12 cellular contexts compared by ENCODE assay signal in the genomic region with DNA sequence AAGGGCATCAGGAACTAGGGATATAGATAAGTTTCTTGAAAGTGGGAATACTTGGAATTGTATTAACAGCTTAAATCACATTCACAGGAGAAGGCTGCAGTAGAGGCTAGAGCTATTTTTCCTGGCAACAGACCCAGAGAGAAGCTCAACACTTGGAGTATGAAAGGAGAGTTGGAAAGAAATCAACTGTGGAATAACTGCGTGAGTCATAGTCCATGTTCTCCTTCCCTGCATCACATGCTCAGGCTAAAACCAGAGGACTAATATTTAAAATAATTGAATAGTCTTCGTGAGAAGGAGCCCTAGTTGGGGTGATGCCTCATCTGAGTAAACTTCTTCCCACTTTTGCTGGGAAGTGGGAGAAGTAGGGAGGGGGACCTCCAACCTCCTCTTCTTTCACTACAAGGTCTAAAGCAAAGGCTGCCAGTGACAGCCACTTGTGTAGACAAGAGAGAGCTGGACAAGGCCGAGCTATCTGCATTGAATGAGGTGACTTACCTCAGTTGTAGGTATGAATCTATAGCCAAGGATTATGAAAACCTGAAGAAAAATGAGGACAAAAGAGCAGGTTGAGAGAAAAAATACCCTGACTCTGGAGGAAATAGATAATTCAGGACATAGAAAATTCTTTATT. TPM values are rescaled to one million over a fixed set of nuclear protein-coding genes. Genes with fewer than 3 reads are reported as not detected.
DNase-seq lines count a peak whose midpoint lies in the region; ATAC-seq and TF ChIP-seq lines count a peak whose summit lies in the region.
"Had no signal": no experiment of that assay in that cellular context is flagged by ENCODE, and none has a peak within 500 bp of the region (broad histone marks: within the 10 kb centered on the region; RNA-seq: fewer than 3 reads in every experiment).

No MANE protein-coding gene starts in this region.

- intact Hi-C loops in IMR-90 (cut with micrococcal nuclease): no loop called here
- intact Hi-C loops in colonic mucosa (cut with DNase I): no loop called here
- intact Hi-C loops in spleen (cut with DNase I; ENCODE audit: low total_unique reads): no loop called here

- no TSS peak for BruUV-seq in IMR-90 (replicated peaks; lab: Mats Ljungman, UMichigan)

- H3K4me3 ChIP-seq in IMR-90 (ENCODE audit: insufficient read depth, low read depth, low read length) (no peak overlapping the region), colonic mucosa (no peak overlapping the region), thoracic aorta (no peak overlapping the region), spleen (no peak overlapping the region)

- H3K27me3 Mint-ChIP-seq in mesothelial cell of epicardium (ENCODE audit: low read depth): no peaks in the 10 kb centered on the region

- dilution Hi-C loops in IMR-90 (cut with HindIII; ENCODE audit: low sequenced_read_pairs, unreplicated experiment): no loop called here

- POLR2A ChIA-PET in IMR-90 (lab: Charles Lee; ENCODE audit: unreplicated experiment): no interaction called here

- no peaks in the 10 kb centered on the region for H3K36me3 ChIP-seq in IMR-90 (ENCODE audit: control insufficient read depth, insufficient read depth, low read length)
- no peaks in the 10 kb centered on the region for H3K36me3 ChIP-seq in colonic mucosa
- H3K36me3 ChIP-seq in thoracic aorta: no peaks in the 10 kb centered on the region
- H3K36me3 ChIP-seq in spleen: no peaks in the 10 kb centered on the region

- peak overlapping the region; percentile 55 for H3K4ac ChIP-seq in IMR-90 (ENCODE audit: low read depth, low read length)

- H3K18ac ChIP-seq in IMR-90 (ENCODE audit: low read depth, low read length): peak overlapping the region; percentile 70; the same call in 1 of the 2 replicates

- no peak overlapping the region for H3K9ac ChIP-seq in IMR-90 (ENCODE audit: low read depth, low read length)
- H3K9ac ChIP-seq in colonic mucosa (ENCODE audit: low read depth in 2 of 2, low read length in 2 of 2): no peak overlapping the region

- no peaks in the 10 kb centered on the region for H3K9me3 ChIP-seq in IMR-90 (ENCODE audit: control insufficient read depth, insufficient read depth, low read length)
- H3K9me3 ChIP-seq in colonic mucosa: no peaks in the 10 kb centered on the region
- H3K9me3 ChIP-seq in thoracic aorta: no peaks in the 10 kb centered on the region
- no peaks in the 10 kb centered on the region for H3K9me3 ChIP-seq in spleen

- TF ChIP-seq POLR2A in IMR-90 (IDR thresholded peaks at IDR 0.05; ENCODE audit: low read depth, low read length) (no peak), spleen (IDR thresholded peaks at IDR 0.05) (no peak)

- peak overlapping the region; percentile 16 for H3K4me2 ChIP-seq in IMR-90 (ENCODE audit: low read depth, low read length)

- H4K8ac ChIP-seq in IMR-90 (ENCODE audit: low read depth in 2 of 2, low read length in 2 of 2): peak overlapping the region in 1 of 2 experiments; percentile 41; a peak in 2 of 4 replicates

- H3K4me1 Mint-ChIP-seq in mesothelial cell of epicardium: peaks cover 4% of the 10 kb centered on the region

- H2AK9ac ChIP-seq in IMR-90 (replicated peaks; ENCODE audit: low read depth, low read length, poor library complexity): no peak overlapping the region

- H3K56ac ChIP-seq in IMR-90 (ENCODE audit: extremely low read depth, insufficient read depth, low read length): no peak overlapping the region

- H2BK120ac ChIP-seq in IMR-90 (ENCODE audit: low read depth, low read length): peak overlapping the region; percentile 57; the same call in 1 of the 2 replicates

- no peak overlapping the region for H3K27ac Mint-ChIP-seq in mesothelial cell of epicardium

- no peak overlapping the region for H4K5ac ChIP-seq in IMR-90 (ENCODE audit: low read depth, low read length)

- ATAC-seq in IMR-90 (ENCODE audit: low read depth): peak; percentile 78
- ATAC-seq in thoracic aorta (ENCODE audit: insufficient number of reproducible peaks, low FRiP score, low read depth): peak; percentile 93
- ATAC-seq in GM19455 (IDR thresholded peaks at IDR 0.05; ENCODE audit: unreplicated experiment): no peak
- ATAC-seq: activated CD4-positive, CD25-positive, alpha-beta regulatory T cell treated with anti-CD3 and anti-CD28 coated beads, Interleukin-2, amount 50 U/mL, for 24 hours; left lobe of liver had no signal

- H2BK20ac ChIP-seq in IMR-90 (ENCODE audit: low read depth, low read length): peak overlapping the region; percentile 48; the same call in 1 of the 2 replicates

- H3K9me3 Mint-ChIP-seq in mesothelial cell of epicardium: peaks cover 3% of the 10 kb centered on the region

- H2AK5ac ChIP-seq in IMR-90 (ENCODE audit: low read depth, low read length): peak overlapping the region; percentile 31; the same call in 1 of the 2 replicates

- H3K27me3 ChIP-seq in IMR-90 (ENCODE audit: control insufficient read depth, insufficient read depth, low read length) (no peaks in the 10 kb centered on the region), colonic mucosa (no peaks in the 10 kb centered on the region), thoracic aorta (replicated peaks; ENCODE audit: insufficient read depth) (no peaks in the 10 kb centered on the region), spleen (replicated peaks in 1 of 7) (no peaks in the 10 kb centered on the region)

- in situ Hi-C loops in IMR-90 (cut with MboI; ENCODE audit: low sequenced_read_pairs): no loop called here

- H3K4me1 ChIP-seq in IMR-90 (ENCODE audit: control insufficient read depth, insufficient read depth, low read length) (peaks cover 6% of the 10 kb centered on the region), colonic mucosa (no peaks in the 10 kb centered on the region), thoracic aorta (ENCODE audit: control insufficient read depth in 1 of 2, low read depth in 2 of 2) (peaks cover 18 to 28% of the 10 kb centered on the region in 2 donors), spleen (peaks cover 0 to 8% (median 0%) of the 10 kb centered on the region in 6 donors)

- peak overlapping the region; percentile 11 for H2AFZ ChIP-seq in IMR-90 (replicated peaks; ENCODE audit: low read length, poor library complexity)

- peaks cover 9% of the 10 kb centered on the region for H3K36me3 Mint-ChIP-seq in mesothelial cell of epicardium

- TF ChIP-seq RAD21 in IMR-90 (IDR thresholded peaks at IDR 0.05; ENCODE audit: low read length): no peak

- H3K9me1 ChIP-seq in IMR-90 (ENCODE audit: insufficient read depth, low read length): 0 out of 2 replicates have a peak, but pooled peaks cover 2% of the 10 kb centered on the region

- H3K14ac ChIP-seq in IMR-90 (replicated peaks; ENCODE audit: low read depth, low read length): 0 out of 2 replicates have a peak overlapping the region, but pooled peaks have one; percentile 39

- no peak overlapping the region for H3K4me3 Mint-ChIP-seq in mesothelial cell of epicardium

- peak; percentile 97 for DNase-seq in IMR-90
- DNase-seq in colonic mucosa: no peak
- DNase-seq in kidney glomerular epithelial cell (lab: John Stamatoyannopoulos, UW): peak; percentile 90
- DNase-seq in thoracic aorta (ENCODE audit: low spot score): peak; percentile 10
- DNase-seq in spleen: no peak
- no peak for DNase-seq in NCI-H524 (lab: John Stamatoyannopoulos, UW)
- no peak for DNase-seq in mesothelial cell of epicardium (ENCODE audit: low spot score in 2 of 2, unreplicated experiment in 2 of 2)
- DNase-seq: NCI-H510A treated with DMSO at 0.1 percent for 48 hours had no signal

- TF ChIP-seq CTCF in IMR-90 (conservative IDR thresholded peaks at IDR 0.05; ENCODE audit: low read depth, low read length) (no peak), colonic mucosa (IDR thresholded peaks at IDR 0.05) (no peak), thoracic aorta (IDR thresholded peaks at IDR 0.05) (no peak), spleen (IDR thresholded peaks at IDR 0.05 in 8 of 11, conservative IDR thresholded peaks at IDR 0.05 in 3 of 11) (no peak), mesothelial cell of epicardium (IDR thresholded peaks at IDR 0.05; ENCODE audit: unreplicated experiment) (no peak)

- no peak overlapping the region for H3K23ac ChIP-seq in IMR-90 (ENCODE audit: low read depth, low read length)

- H3K79me1 ChIP-seq in IMR-90 (ENCODE audit: low read depth in 1 of 2, low read length in 2 of 2): peaks cover 0 to 8% of the 10 kb centered on the region in 2 experiments; a peak in 2 of 4 replicates

- no peak overlapping the region for H4K91ac ChIP-seq in IMR-90 (ENCODE audit: insufficient read depth, low read depth, low read length)

- peak overlapping the region; percentile 75 for H2BK5ac ChIP-seq in IMR-90 (ENCODE audit: low read depth, low read length, poor library complexity, severe bottlenecking)

- 100% methylated on average over 1 of the region's 3 CpGs; no CpG with 5 or more reads in 1 of the 2 experiments for WGBS in IMR-90 (ENCODE audit: extremely low coverage in 2 of 2, insufficient read length in 1 of 2), 2 experiments
- WGBS in spleen, 5 donors: 86 to 96% (median 89%) methylated on average over 3 of the region's 3 CpGs

- H3K27ac ChIP-seq in IMR-90 (ENCODE audit: insufficient read depth, low read length) (peak overlapping the region; percentile 91), colonic mucosa (peak overlapping the region; percentile 8), thoracic aorta (peak overlapping the region; percentile 79 to 86), spleen (no peak overlapping the region)
- H3K27ac ChIP-seq: HL-60 had no signal

- H4K20me1 ChIP-seq in IMR-90 (ENCODE audit: insufficient read depth, low read length): no peaks in the 10 kb centered on the region

- CTCF ChIA-PET in IMR-90 (lab: Yijun Ruan, JAX): interaction anchor here (1.0 to 1.4 kb wide), 2 partner anchors 25 to 92 kb away, joined by 3 to 4 read pairs; no protein-coding TSS in a partner anchor

- H2BK15ac ChIP-seq in IMR-90 (ENCODE audit: low read depth, low read length): no peak overlapping the region

TF ChIP-seq in IMR-90, 13 proteins besides CTCF, POLR2A, EP300 and RAD21 (continues in another document):
- TF ChIP-seq RCOR1 (IDR thresholded peaks at IDR 0.05; ENCODE audit: insufficient replicate concordance, low read length) (no peak), CEBPB (IDR thresholded peaks at IDR 0.05; ENCODE audit: low read depth, low read length) (no peak), MXI1 (IDR thresholded peaks at IDR 0.05; ENCODE audit: borderline replicate concordance, low read depth, low read length) (no peak), BHLHE40 (IDR thresholded peaks at IDR 0.05; ENCODE audit: low read depth, low read length) (no peak), NFE2L2 (IDR thresholded peaks at IDR 0.05; ENCODE audit: low read depth, low read length) (no peak)

RNA-seq across cellular contexts. Expression of a gene that starts 32.7 kb away (rescaled TPM):
- 20.3 and 23.1 TPM in 2 replicates for total RNA-seq in IMR-90 (2012; rRNA removed)
- polyA plus RNA-seq in IMR-90 (2012; rRNA removed): 16.3 and 17.1 TPM in 2 replicates
- polyA plus RNA-seq in IMR-90 (2012; cell fraction: cytosol; rRNA removed): 7.6 and 11.1 TPM in 2 replicates
- 18.4 and 19.6 TPM in 2 replicates for polyA plus RNA-seq in IMR-90 (2012; cell fraction: nucleus; rRNA removed; ENCODE audit: low replicate concordance)
- 100 to 1,000 TPM in 1 of 2 donors, 10 to 100 TPM in 1; 66.0 to 112 TPM for total RNA-seq in colonic mucosa
- total RNA-seq in thoracic aorta: 10 to 100 TPM; 22.5 to 35.3 TPM
- total RNA-seq in spleen: 10 to 100 TPM; 27.4 to 42.8 (median 38.7) TPM
- 1 to 10 TPM; 5.0 to 7.3 (median 5.1) TPM for polyA plus RNA-seq in spleen
- 53.7 to 54.6 TPM (median 53.7 TPM) in 3 replicates for total RNA-seq in mesothelial cell of epicardium

Comparison
In these comparisons a context has a peak if more than half of its experiments do, and no peak if none do; other contexts are left out.
1. DNase-seq: peak in IMR-90 (single experiment), kidney glomerular epithelial cell (single experiment) and thoracic aorta (single experiment); none in colonic mucosa (single experiment), spleen (single experiment), NCI-H524 (0 of 2) and mesothelial cell of epicardium (0 of 2).
2. H3K27ac ChIP-seq: peak in IMR-90 (single experiment), colonic mucosa (single experiment) and thoracic aorta (2 of 2); none in spleen (0 of 8).